31 cellular contexts compared by ENCODE assay signal in genomic region chr14:74555476-74556050, GRCh38.
"Had no signal": no experiment of that assay in that cellular context is flagged by ENCODE, and none has a peak within 500 bp of the region (broad histone marks: within the 10 kb centered on the region; RNA-seq: fewer than 3 reads in every experiment).

No MANE protein-coding gene starts in this region.

- H3K4me1 Mint-ChIP-seq: activated CD4-positive, alpha-beta T cell treated with anti-CD3 and anti-CD28 coated beads, Interleukin-2, amount 10 ng/mL, durations not matched to agents 24 days and 14 days; activated naive CD8-positive, alpha-beta T cell treated with anti-CD3 and anti-CD28 coated beads for 36 hours; central memory CD8-positive, alpha-beta T cell had no signal

- H3K27ac ChIP-seq: cardiac muscle cell, KMS-11, Peyer's patch, WERI-Rb-1 had no signal

- H3K9me3 ChIP-seq: Peyer's patch had no signal

- H3K27me3 ChIP-seq: cardiac muscle cell, Peyer's patch had no signal

- H3K9me3 Mint-ChIP-seq: activated CD4-positive, alpha-beta T cell treated with anti-CD3 and anti-CD28 coated beads, Interleukin-2, amount 10 ng/mL, durations not matched to agents 24 days and 14 days; activated CD8-positive, alpha-beta T cell treated with anti-CD3 and anti-CD28 coated beads for 36 hours; activated naive CD8-positive, alpha-beta T cell treated with anti-CD3 and anti-CD28 coated beads for 36 hours; activated T-cell treated with anti-CD3 and anti-CD28 coated beads, Interleukin-2, amount 50 U/mL, for 72 hours; activated T-helper 17 cell treated with anti-CD3 and anti-CD28 coated beads, Interleukin-2, amount 50 U/mL, for 72 hours; central memory CD8-positive, alpha-beta T cell had no signal

- H3K27ac Mint-ChIP-seq: activated CD4-positive, alpha-beta T cell treated with anti-CD3 and anti-CD28 coated beads, Interleukin-2, amount 10 ng/mL, durations not matched to agents 24 days and 14 days; activated CD8-positive, alpha-beta T cell treated with anti-CD3 and anti-CD28 coated beads for 36 hours; activated naive CD8-positive, alpha-beta T cell treated with anti-CD3 and anti-CD28 coated beads for 36 hours; activated T-cell treated with anti-CD3 and anti-CD28 coated beads, Interleukin-2, amount 50 U/mL, for 72 hours; activated T-helper 17 cell treated with anti-CD3 and anti-CD28 coated beads, Interleukin-2, amount 50 U/mL, for 72 hours had no signal

- ATAC-seq: activated CD8-positive, alpha-beta T cell treated with anti-CD3 and anti-CD28 coated beads for 36 hours; activated T-helper 17 cell treated with anti-CD3 and anti-CD28 coated beads, Interleukin-2, amount 50 U/mL, for 72 hours; PC-3 had no signal

- H3K36me3 Mint-ChIP-seq: activated naive CD8-positive, alpha-beta T cell treated with anti-CD3 and anti-CD28 coated beads for 36 hours had no signal

- H3K27me3 Mint-ChIP-seq: activated CD8-positive, alpha-beta T cell treated with anti-CD3 and anti-CD28 coated beads for 36 hours; activated naive CD8-positive, alpha-beta T cell treated with anti-CD3 and anti-CD28 coated beads for 36 hours; activated T-helper 17 cell treated with anti-CD3 and anti-CD28 coated beads, Interleukin-2, amount 50 U/mL, for 72 hours; central memory CD8-positive, alpha-beta T cell had no signal

- H3K4me3 Mint-ChIP-seq: activated CD4-positive, alpha-beta T cell treated with anti-CD3 and anti-CD28 coated beads, Interleukin-2, amount 10 ng/mL, durations not matched to agents 24 days and 14 days; activated CD8-positive, alpha-beta T cell treated with anti-CD3 and anti-CD28 coated beads for 36 hours; activated naive CD8-positive, alpha-beta T cell treated with anti-CD3 and anti-CD28 coated beads for 36 hours; activated T-cell treated with anti-CD3 and anti-CD28 coated beads, Interleukin-2, amount 50 U/mL, for 72 hours; activated T-helper 17 cell treated with anti-CD3 and anti-CD28 coated beads, Interleukin-2, amount 50 U/mL, for 72 hours; central memory CD8-positive, alpha-beta T cell had no signal

- H3K4me2 ChIP-seq: KMS-11 had no signal

- H3K4me3 ChIP-seq: cardiac muscle cell, Peyer's patch had no signal

- H3K36me3 ChIP-seq: cardiac muscle cell, Peyer's patch, WERI-Rb-1 had no signal

- DNase-seq: activated CD4-positive, alpha-beta T cell treated with anti-CD3 and anti-CD28 coated beads for 1 hour; activated CD4-positive, alpha-beta T cell treated with anti-CD3 and anti-CD28 coated beads, Interleukin-2, amount 10 ng/mL, durations not matched to agents 24 days and 14 days; activated CD4-positive, alpha-beta T cell treated with anti-CD3 and anti-CD28 coated beads, Interleukin-2, amount 50 U/mL, for 4 hours; activated CD4-positive, CD25-positive, alpha-beta regulatory T cell; activated CD8-positive, alpha-beta T cell treated with anti-CD3 and anti-CD28 coated beads for 36 hours; activated effector memory CD4-positive, alpha-beta T cell treated with anti-CD3 and anti-CD28 coated beads, Interleukin-2, amount 50 U/mL, for 16 hours; activated naive CD4-positive, alpha-beta T cell; activated naive CD4-positive, alpha-beta T cell treated with anti-CD3 and anti-CD28 coated beads, Interleukin-2, amount 50 U/mL, for 16 hours; activated naive CD8-positive, alpha-beta T cell treated with anti-CD3 and anti-CD28 coated beads for 36 hours; activated T-cell treated with anti-CD3 and anti-CD28 coated beads, Interleukin-2, amount 50 U/mL, for 1 hour; activated T-cell treated with anti-CD3 and anti-CD28 coated beads, Interleukin-2, amount 50 U/mL, for 72 hours; amniotic stem cell; NCI-H1092 treated with DMSO at 0.1 percent for 48 hours; NCI-H1417; NCI-H146; NCI-H187 treated with DMSO at 0.1 percent for 48 hours; NCI-H2081 treated with DMSO at 0.1 percent for 48 hours; NCI-H226; NCI-H446 treated with DMSO at 0.1 percent for 48 hours; NCI-H524 treated with DMSO at 0.1 percent for 48 hours; NK-92 treated with Interleukin-12 subunit alpha and Interleukin-12 subunit beta, amount 100 ng/mL, for 24 hours; PC-3; Peyer's patch; Right ventricle myocardium superior; RPMI8226; T1000; WERI-Rb-1 had no signal
